8 cellular contexts compared by ENCODE assay signal in genomic region chrX:121323337-121323736, GRCh38.
"Had no signal": no experiment of that assay in that cellular context is flagged by ENCODE, and none has a peak within 500 bp of the region (broad histone marks: within the 10 kb centered on the region; RNA-seq: fewer than 3 reads in every experiment).

No MANE protein-coding gene starts in this region.

- FAIRE-seq: G401.6, GM12878, GM12891, GM12892, GM18507, GM19239 had no signal

- DNase-seq: GDM1, GF-D8 had no signal

- H3K4me3 ChIP-seq: GM12878 had no signal

- ATAC-seq: GM12878 had no signal
